27 cellular contexts compared by ENCODE assay signal in the genomic region with DNA sequence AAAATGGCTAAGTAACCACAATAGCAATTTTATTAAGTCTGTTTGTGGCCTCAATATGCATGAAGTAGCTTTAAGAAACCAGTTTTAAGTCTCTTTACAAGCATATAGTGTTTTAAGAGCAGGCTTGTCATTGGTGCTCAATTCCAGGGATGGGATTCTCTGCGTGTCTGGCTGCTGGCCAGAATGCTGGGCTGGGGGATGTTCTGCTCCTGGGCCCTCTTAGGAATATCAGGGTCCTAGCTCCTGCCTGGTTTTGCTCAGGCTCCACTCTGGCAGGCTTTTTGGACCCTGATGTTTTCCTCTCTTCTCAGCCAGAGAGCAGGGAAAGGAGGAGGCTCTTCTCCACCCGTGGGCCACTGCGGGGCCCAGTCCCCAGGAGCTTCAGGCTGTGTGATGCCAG.
A peak's percentile ranks its signal among the peaks of the same experiment; 100 is the strongest.
DNase-seq lines count a peak whose midpoint lies in the region; ATAC-seq and TF ChIP-seq lines count a peak whose summit lies in the region.
"Had no signal": no experiment of that assay in that cellular context is flagged by ENCODE, and none has a peak within 500 bp of the region (broad histone marks: within the 10 kb centered on the region; RNA-seq: fewer than 3 reads in every experiment).

No MANE protein-coding gene starts in this region.

- peaks cover 9% of the 10 kb centered on the region for H3K4me1 ChIP-seq in A673 (ENCODE audit: insufficient read depth, low read length, poor library complexity, severe bottlenecking)
- H3K4me1 ChIP-seq: esophagus squamous epithelium, pancreas, upper lobe of right lung had no signal

- DNase-seq in A673 (ENCODE audit: low spot score) (peak; percentile 24), ELF-1 (ENCODE audit: low read depth, low spot score) (peak; percentile 23), NCI-H69 (lab: John Stamatoyannopoulos, UW) (peak; percentile 96), iPS-NIHi7 (ENCODE audit: extremely low spot score) (peak; percentile 57), glomerular visceral epithelial cell (ENCODE audit: extremely low spot score) (no peak)
- DNase-seq in stimulated activated naive CD4-positive, alpha-beta T cell (lab: John Stamatoyannopoulos, UW): no peak
- DNase-seq in stimulated activated effector memory CD8-positive, alpha-beta T cell treated with anti-CD3 and anti-CD28 coated beads, Interleukin-12 subunit alpha, Interleukin-12 subunit beta, amount 100 ng/mL, for 72 hours (ENCODE audit: low spot score in 2 of 2): no peak
- DNase-seq: activated naive CD4-positive, alpha-beta T cell treated with anti-CD3 and anti-CD28 coated beads for 36 hours; activated T-cell treated with anti-CD3 and anti-CD28 coated beads, Interleukin-2, amount 50 U/mL, for 24 hours; amygdala; DMS153; esophagus squamous epithelium; GF-D8; MG63; naive B cell; NCI-H2081 treated with DMSO at 0.1 percent for 48 hours; NCI-H526; pancreas; stimulated activated CD4-positive, alpha-beta T cell treated with anti-CD3 and anti-CD28 coated beads, Interleukin-12 subunit alpha, Interleukin-12 subunit beta, amount 100 ng/mL, for 4 hours; T-cell; upper lobe of right lung had no signal

- CTCF ChIA-PET in A673 (lab: Charles Lee): no interaction called here

- no peak for TF ChIP-seq CTCF in A673 (conservative IDR thresholded peaks at IDR 0.05; ENCODE audit: low read depth, low read length)

- H3K27ac Mint-ChIP-seq in stimulated activated effector memory CD8-positive, alpha-beta T cell treated with anti-CD3 and anti-CD28 coated beads, Interleukin-12 subunit alpha, Interleukin-12 subunit beta, amount 100 ng/mL, for 72 hours: no peak overlapping the region
- H3K27ac Mint-ChIP-seq: activated naive CD4-positive, alpha-beta T cell treated with anti-CD3 and anti-CD28 coated beads for 36 hours; activated T-cell treated with anti-CD3 and anti-CD28 coated beads, Interleukin-2, amount 50 U/mL, for 24 hours; CD14-positive monocyte; T-cell had no signal

- intact Hi-C loops in A673 (cut with micrococcal nuclease; ENCODE audit: unreplicated experiment): no loop called here

- no peaks in the 10 kb centered on the region for H3K4me1 Mint-ChIP-seq in stimulated activated effector memory CD8-positive, alpha-beta T cell treated with anti-CD3 and anti-CD28 coated beads, Interleukin-12 subunit alpha, Interleukin-12 subunit beta, amount 100 ng/mL, for 72 hours
- H3K4me1 Mint-ChIP-seq: CD14-positive monocyte, naive B cell, T-cell had no signal

- no TSS peak for BruUV-seq in A673 (replicated peaks; lab: Mats Ljungman, UMichigan)

- H3K4me3 Mint-ChIP-seq in stimulated activated effector memory CD8-positive, alpha-beta T cell treated with anti-CD3 and anti-CD28 coated beads, Interleukin-12 subunit alpha, Interleukin-12 subunit beta, amount 100 ng/mL, for 72 hours: no peak overlapping the region
- H3K4me3 Mint-ChIP-seq: activated naive CD4-positive, alpha-beta T cell treated with anti-CD3 and anti-CD28 coated beads for 36 hours; activated T-cell treated with anti-CD3 and anti-CD28 coated beads, Interleukin-2, amount 50 U/mL, for 24 hours; CD14-positive monocyte; naive B cell; T-cell had no signal

- no peaks in the 10 kb centered on the region for H3K36me3 ChIP-seq in A673 (ENCODE audit: insufficient read depth, low read length, poor library complexity, severe bottlenecking)
- H3K36me3 ChIP-seq: esophagus squamous epithelium, MG63, pancreas, right atrium auricular region, upper lobe of right lung had no signal

- H3K4me3 ChIP-seq in A673 (ENCODE audit: low read depth, low read length, poor library complexity, severe bottlenecking): no peak overlapping the region
- H3K4me3 ChIP-seq: coronary artery, esophagus squamous epithelium, MG63, pancreas, right atrium auricular region, upper lobe of right lung had no signal

- no peak for ATAC-seq in GM21825 (IDR thresholded peaks at IDR 0.05; ENCODE audit: unreplicated experiment)
- ATAC-seq in stimulated activated effector memory CD8-positive, alpha-beta T cell treated with anti-CD3 and anti-CD28 coated beads, Interleukin-12 subunit alpha, Interleukin-12 subunit beta, amount 100 ng/mL, for 72 hours: no peak
- ATAC-seq: HCT116, pancreas, Right ventricle myocardium inferior, T-cell, upper lobe of right lung had no signal

- H3K9me3 ChIP-seq in A673 (ENCODE audit: low read depth, low read length, poor library complexity, severe bottlenecking): no peaks in the 10 kb centered on the region
- H3K9me3 ChIP-seq: esophagus squamous epithelium, MG63, pancreas, right atrium auricular region, upper lobe of right lung had no signal

- H3K36me3 Mint-ChIP-seq in stimulated activated effector memory CD8-positive, alpha-beta T cell treated with anti-CD3 and anti-CD28 coated beads, Interleukin-12 subunit alpha, Interleukin-12 subunit beta, amount 100 ng/mL, for 72 hours: no peaks in the 10 kb centered on the region
- H3K36me3 Mint-ChIP-seq: CD14-positive monocyte, naive B cell, T-cell had no signal

- POLR2A ChIA-PET in A673 (lab: Charles Lee; ENCODE audit: low non-redundant PET): no interaction called here

- no peaks in the 10 kb centered on the region for H3K9me3 Mint-ChIP-seq in stimulated activated effector memory CD8-positive, alpha-beta T cell treated with anti-CD3 and anti-CD28 coated beads, Interleukin-12 subunit alpha, Interleukin-12 subunit beta, amount 100 ng/mL, for 72 hours
- H3K9me3 Mint-ChIP-seq: activated naive CD4-positive, alpha-beta T cell treated with anti-CD3 and anti-CD28 coated beads for 36 hours; activated T-cell treated with anti-CD3 and anti-CD28 coated beads, Interleukin-2, amount 50 U/mL, for 24 hours; CD14-positive monocyte; naive B cell; T-cell had no signal

- H3K27ac ChIP-seq in A673 (ENCODE audit: low read depth, low read length, poor library complexity, severe bottlenecking): no peak overlapping the region
- H3K27ac ChIP-seq: coronary artery, esophagus squamous epithelium, pancreas, right atrium auricular region, upper lobe of right lung had no signal

- H3K27me3 ChIP-seq in A673 (replicated peaks; ENCODE audit: insufficient read depth, low read depth, low read length, poor library complexity): no peaks in the 10 kb centered on the region
- H3K27me3 ChIP-seq: esophagus squamous epithelium, MG63, pancreas, right atrium auricular region, upper lobe of right lung had no signal

Comparison
In these comparisons a context has a peak if more than half of its experiments do, and no peak if none do; other contexts are left out.
1. DNase-seq: peak in A673 (single experiment), ELF-1 (single experiment), NCI-H69 (single experiment) and iPS-NIHi7 (single experiment); none in stimulated activated naive CD4-positive, alpha-beta T cell (0 of 6), stimulated activated effector memory CD8-positive, alpha-beta T cell treated with anti-CD3 and anti-CD28 coated beads, Interleukin-12 subunit alpha, Interleukin-12 subunit beta, amount 100 ng/mL, for 72 hours (0 of 2) and glomerular visceral epithelial cell (single experiment).